Comparison of ENCODE assay signal across 8 cellular contexts in the genomic region with DNA sequence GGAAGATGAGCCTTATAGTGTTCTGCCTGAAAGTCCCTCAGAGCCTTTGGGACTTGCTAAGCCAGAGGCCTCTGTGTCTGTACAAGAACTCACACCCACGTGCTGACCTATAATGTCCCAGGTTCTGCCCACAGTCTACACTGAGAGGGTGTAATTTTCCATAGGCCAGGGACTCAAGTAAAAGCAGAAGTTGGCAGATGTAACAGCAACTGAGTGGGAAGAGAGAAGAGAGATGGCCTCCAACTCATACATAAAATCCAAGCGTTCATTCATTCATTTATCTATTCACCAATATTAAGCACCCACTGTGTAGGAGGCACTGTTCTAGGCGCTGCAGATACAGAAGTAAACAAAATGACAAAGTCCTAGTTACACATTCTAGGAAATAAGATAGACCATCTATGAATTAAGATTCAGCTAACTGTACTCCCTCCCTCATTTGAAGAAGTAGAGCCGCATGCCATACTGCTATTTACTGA. TPM values are rescaled to one million over a fixed set of nuclear protein-coding genes. Genes with fewer than 3 reads are reported as not detected.
DNase-seq lines count a peak whose midpoint lies in the region; ATAC-seq and TF ChIP-seq lines count a peak whose summit lies in the region.

No MANE protein-coding gene starts in this region.

- H3K9me3 ChIP-seq in BE2C, result no peaks in the 10 kb centered on the region

- no peaks in the 10 kb centered on the region; the same call in 1 of the 2 replicates for H3K27me3 ChIP-seq in BE2C

- CTCF ChIA-PET in WTC11 (lab: Charles Lee), result interaction anchor here (1.1 to 1.2 kb wide), 2 partner anchors 15 to 151 kb away, joined by 3 read pairs; no protein-coding TSS in a partner anchor

- H3K4me3 Mint-ChIP-seq in WTC11, result no peak overlapping the region

- H3K4me3 ChIP-seq in BE2C (ENCODE audit: low read depth, low read length), result no peak overlapping the region

- peaks cover 32% of the 10 kb centered on the region for H3K4me1 Mint-ChIP-seq in WTC11

- H3K4me1 ChIP-seq in BE2C, result no peaks in the 10 kb centered on the region

- POLR2A ChIA-PET in WTC11 (lab: Charles Lee), result no interaction called here

- peaks cover 3% of the 10 kb centered on the region; the same call in 1 of the 2 replicates for H3K27me3 Mint-ChIP-seq in WTC11 (ENCODE audit: low read depth)

- DNase-seq in MV-4-11 (lab: John Stamatoyannopoulos, UW) (peak; percentile 74), left lobe of liver (ENCODE audit: low spot score) (no peak), WTC11 (ENCODE audit: low spot score) (no peak), BE2C (no peak), ecto neural progenitor cell (ENCODE audit: low spot score) (no peak), DMS153 (lab: John Stamatoyannopoulos, UW) (no peak)

- peaks cover 6% of the 10 kb centered on the region for H3K9me3 Mint-ChIP-seq in WTC11

- H3K27ac Mint-ChIP-seq in WTC11, result no peak overlapping the region

- no peaks in the 10 kb centered on the region for H3K36me3 Mint-ChIP-seq in WTC11

- no peak for TF ChIP-seq CTCF in WTC11 (IDR thresholded peaks at IDR 0.05)
- TF ChIP-seq CTCF in BE2C (IDR thresholded peaks at IDR 0.05; ENCODE audit: low read depth, low read length), result no peak

- ATAC-seq in GM18502 (IDR thresholded peaks at IDR 0.05; ENCODE audit: poor library complexity, unreplicated experiment), result peak; percentile 27
- ATAC-seq in HG02571 (IDR thresholded peaks at IDR 0.05; ENCODE audit: unreplicated experiment), result peak; percentile 38
- peak; percentile 29 for ATAC-seq in left lobe of liver
- no peak for ATAC-seq in WTC11

- H3K36me3 ChIP-seq in BE2C, result no peaks in the 10 kb centered on the region

TF ChIP-seq in WTC11, 78 proteins besides CTCF, POLR2A, EP300 and RAD21:
- TF ChIP-seq RORB (CRISPR knock-in tag; IDR thresholded peaks at IDR 0.05) (no peak), ZNF671 (CRISPR knock-in tag; IDR thresholded peaks at IDR 0.05) (no peak), FOXK1 (CRISPR knock-in tag; IDR thresholded peaks at IDR 0.05) (no peak), ZNF138 (CRISPR knock-in tag; conservative IDR thresholded peaks at IDR 0.05) (no peak)
- TF ChIP-seq, protein P1, sequence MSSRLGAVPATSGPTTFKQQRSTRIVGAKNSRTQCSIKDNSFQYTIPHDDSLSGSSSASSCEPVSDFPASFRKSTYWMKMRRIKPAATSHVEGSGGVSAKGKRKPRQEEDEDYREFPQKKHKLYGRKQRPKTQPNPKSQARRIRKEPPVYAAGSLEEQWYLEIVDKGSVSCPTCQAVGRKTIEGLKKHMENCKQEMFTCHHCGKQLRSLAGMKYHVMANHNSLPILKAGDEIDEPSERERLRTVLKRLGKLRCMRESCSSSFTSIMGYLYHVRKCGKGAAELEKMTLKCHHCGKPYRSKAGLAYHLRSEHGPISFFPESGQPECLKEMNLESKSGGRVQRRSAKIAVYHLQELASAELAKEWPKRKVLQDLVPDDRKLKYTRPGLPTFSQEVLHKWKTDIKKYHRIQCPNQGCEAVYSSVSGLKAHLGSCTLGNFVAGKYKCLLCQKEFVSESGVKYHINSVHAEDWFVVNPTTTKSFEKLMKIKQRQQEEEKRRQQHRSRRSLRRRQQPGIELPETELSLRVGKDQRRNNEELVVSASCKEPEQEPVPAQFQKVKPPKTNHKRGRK (CRISPR knock-in tag; IDR thresholded peaks at IDR 0.05; ENCODE audit: borderline replicate concordance), result no peak
- TF ChIP-seq, protein P2, sequence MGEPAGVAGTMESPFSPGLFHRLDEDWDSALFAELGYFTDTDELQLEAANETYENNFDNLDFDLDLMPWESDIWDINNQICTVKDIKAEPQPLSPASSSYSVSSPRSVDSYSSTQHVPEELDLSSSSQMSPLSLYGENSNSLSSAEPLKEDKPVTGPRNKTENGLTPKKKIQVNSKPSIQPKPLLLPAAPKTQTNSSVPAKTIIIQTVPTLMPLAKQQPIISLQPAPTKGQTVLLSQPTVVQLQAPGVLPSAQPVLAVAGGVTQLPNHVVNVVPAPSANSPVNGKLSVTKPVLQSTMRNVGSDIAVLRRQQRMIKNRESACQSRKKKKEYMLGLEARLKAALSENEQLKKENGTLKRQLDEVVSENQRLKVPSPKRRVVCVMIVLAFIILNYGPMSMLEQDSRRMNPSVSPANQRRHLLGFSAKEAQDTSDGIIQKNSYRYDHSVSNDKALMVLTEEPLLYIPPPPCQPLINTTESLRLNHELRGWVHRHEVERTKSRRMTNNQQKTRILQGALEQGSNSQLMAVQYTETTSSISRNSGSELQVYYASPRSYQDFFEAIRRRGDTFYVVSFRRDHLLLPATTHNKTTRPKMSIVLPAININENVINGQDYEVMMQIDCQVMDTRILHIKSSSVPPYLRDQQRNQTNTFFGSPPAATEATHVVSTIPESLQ (CRISPR knock-in tag; IDR thresholded peaks at IDR 0.05), result no peak

RNA-seq across cellular contexts. Expression of a gene that starts 41.7 kb away (rescaled TPM):
- total RNA-seq in left lobe of liver, result 4.6 TPM
- 9.1 to 12.5 TPM (median 11.0 TPM) in 3 replicates for total RNA-seq in WTC11 (2021)
- polyA plus RNA-seq in BE2C (2012; ENCODE audit: insufficient read depth, insufficient read length, low read depth), result 2.5 TPM
